In genomic region chr1:235024045-235024439, GRCh38 we compare ENCODE assay signal across 20 cellular contexts.
DNase-seq lines count a peak whose midpoint lies in the region; ATAC-seq and TF ChIP-seq lines count a peak whose summit lies in the region.
"Had no signal": no experiment of that assay in that cellular context is flagged by ENCODE, and none has a peak within 500 bp of the region (broad histone marks: within the 10 kb centered on the region; RNA-seq: fewer than 3 reads in every experiment).

No MANE protein-coding gene starts in this region.

- WGBS in liver = 41% methylated on average over 5 of the region's 5 CpGs
- 94% methylated on average over 5 of the region's 5 CpGs for WGBS in smooth muscle cell (ENCODE audit: low lambda C conversion rate)

- peak in 1 of 2 donors; percentile 41 for TF ChIP-seq RAD21 in liver (IDR thresholded peaks at IDR 0.05)

- in situ Hi-C loops in Panc1 (cut with HindIII; ENCODE audit: low pct_unique_long_range_greater_than_20kb, low sequenced_read_pairs) (no loop called here), brain microvascular endothelial cell (cut with HindIII; ENCODE audit: low pct_ligation_motif_present, low sequenced_read_pairs) (no loop called here)

- POLR2A ChIA-PET in Panc1 (lab: Charles Lee) = interaction anchor here (0.6 kb wide), 1 partner anchor 961 kb away, joined by 6 read pairs; no protein-coding TSS in a partner anchor
- POLR2A ChIA-PET in CD8-positive, alpha-beta memory T cell (lab: Charles Lee) = interaction anchor here (0.5 kb wide), 1 partner anchor 8 kb away, joined by 9 read pairs; no protein-coding TSS in a partner anchor

- DNase-seq in Panc1 (ENCODE audit: low read depth, low spot score) (no peak), brain microvascular endothelial cell (peak; percentile 46), smooth muscle cell (lab: John Stamatoyannopoulos, UW; ENCODE audit: unreplicated experiment) (no peak), omental fat pad (ENCODE audit: low spot score) (no peak)
- DNase-seq in CD8-positive, alpha-beta memory T cell = no peak
- DNase-seq in stimulated activated naive CD8-positive, alpha-beta T cell treated with anti-CD3 and anti-CD28 coated beads, Interleukin-15, Interleukin-2, amounts not matched to agents 100 U/mL and 50 U/mL, for 24 hours = no peak
- DNase-seq: BE2C; CD8-positive, alpha-beta T cell; DMS53; EL; NCI-H1417; NCI-H187; NCI-H2107; NCI-H524; NCI-H82; RPMI8226; SIG-M5 had no signal

- no peaks in the 10 kb centered on the region for H3K79me2 ChIP-seq in smooth muscle cell (ENCODE audit: low read depth)

- peaks cover 0 to 1% of the 10 kb centered on the region in 2 donors for H3K27me3 Mint-ChIP-seq in CD8-positive, alpha-beta memory T cell

- intact Hi-C loops in Panc1 (cut with micrococcal nuclease; ENCODE audit: unreplicated experiment) = no loop called here

- no peak for TF ChIP-seq CTCF in Panc1 (IDR thresholded peaks at IDR 0.05)
- TF ChIP-seq CTCF in brain microvascular endothelial cell (IDR thresholded peaks at IDR 0.05; ENCODE audit: low read depth, low read length, missing control alignments) = no peak
- no peak for TF ChIP-seq CTCF in liver (IDR thresholded peaks at IDR 0.05; ENCODE audit: low read depth, low read length, missing input control)
- TF ChIP-seq CTCF in smooth muscle cell (IDR thresholded peaks at IDR 0.05; ENCODE audit: borderline replicate concordance, insufficient read depth, poor library complexity, severe bottlenecking) = no peak
- TF ChIP-seq CTCF in omental fat pad (IDR thresholded peaks at IDR 0.05) = no peak

- H3K4me1 Mint-ChIP-seq in CD8-positive, alpha-beta memory T cell = peaks cover 2 to 6% (median 3%) of the 10 kb centered on the region in 3 donors

- H2AFZ ChIP-seq in smooth muscle cell (ENCODE audit: low read depth) = no peak overlapping the region

- H3K36me3 ChIP-seq in Panc1 (ENCODE audit: control insufficient read depth, insufficient read depth, low read length) (no peaks in the 10 kb centered on the region), brain microvascular endothelial cell (replicated peaks) (no peaks in the 10 kb centered on the region), liver (ENCODE audit: control insufficient read depth in 4 of 4, insufficient read depth in 3 of 4, low read depth in 1 of 4, low read length in 3 of 4) (no peaks in the 10 kb centered on the region), smooth muscle cell (ENCODE audit: low read depth) (no peaks in the 10 kb centered on the region)
- no peaks in the 10 kb centered on the region for H3K36me3 ChIP-seq in CD8-positive, alpha-beta memory T cell (ENCODE audit: insufficient read depth, low read length)
- H3K36me3 ChIP-seq: BE2C had no signal

- H3K36me3 Mint-ChIP-seq in CD8-positive, alpha-beta memory T cell = peaks cover 0 to 2% (median 0%) of the 10 kb centered on the region in 3 donors
- H3K36me3 Mint-ChIP-seq: CD8-positive, alpha-beta T cell had no signal

- H3K4me3 ChIP-seq in Panc1 (ENCODE audit: low read depth in 2 of 2, low read length in 2 of 2) (no peak overlapping the region), brain microvascular endothelial cell (ENCODE audit: low read depth, low read length) (no peak overlapping the region), liver (ENCODE audit: low read depth in 1 of 3, low read length in 3 of 3) (no peak overlapping the region), smooth muscle cell (no peak overlapping the region)
- no peak overlapping the region for H3K4me3 ChIP-seq in CD8-positive, alpha-beta memory T cell (ENCODE audit: low read length)

- no peaks in the 10 kb centered on the region for H3K9me3 ChIP-seq in Panc1 (ENCODE audit: control insufficient read depth, insufficient read depth, low read depth, low read length)
- no peaks in the 10 kb centered on the region for H3K9me3 ChIP-seq in liver (ENCODE audit: control insufficient read depth in 4 of 4, low read length in 3 of 4)
- H3K9me3 ChIP-seq in smooth muscle cell (replicated peaks; ENCODE audit: low read depth) = no peaks in the 10 kb centered on the region
- no peaks in the 10 kb centered on the region for H3K9me3 ChIP-seq in CD8-positive, alpha-beta memory T cell (ENCODE audit: low read length)
- H3K9me3 ChIP-seq: BE2C had no signal

- H3K4me2 ChIP-seq in smooth muscle cell = no peak overlapping the region
- H3K4me2 ChIP-seq: KMS-11 had no signal

- no peaks in the 10 kb centered on the region for H3K9me3 Mint-ChIP-seq in CD8-positive, alpha-beta memory T cell

- H3K4me3 Mint-ChIP-seq in CD8-positive, alpha-beta memory T cell = no peak overlapping the region
- H3K4me3 Mint-ChIP-seq: CD8-positive, alpha-beta T cell had no signal

- no peaks in the 10 kb centered on the region for H3K27me3 ChIP-seq in Panc1 (ENCODE audit: control insufficient read depth, insufficient read depth, low read length)
- no peaks in the 10 kb centered on the region for H3K27me3 ChIP-seq in brain microvascular endothelial cell (replicated peaks)
- H3K27me3 ChIP-seq in liver (ENCODE audit: control insufficient read depth in 4 of 4, insufficient read depth in 4 of 4, low read length in 3 of 4) = no peaks in the 10 kb centered on the region
- no peaks in the 10 kb centered on the region for H3K27me3 ChIP-seq in smooth muscle cell (ENCODE audit: low read depth)
- H3K27me3 ChIP-seq in CD8-positive, alpha-beta memory T cell (ENCODE audit: insufficient read depth, low read length, poor library complexity, severe bottlenecking) = no peaks in the 10 kb centered on the region
- H3K27me3 ChIP-seq: BE2C had no signal

- peaks cover 22% of the 10 kb centered on the region for H3K4me1 ChIP-seq in Panc1 (ENCODE audit: control insufficient read depth, insufficient read depth, low read length)
- H3K4me1 ChIP-seq in liver (ENCODE audit: control insufficient read depth in 4 of 4, insufficient read depth in 4 of 4, low read length in 3 of 4) = peaks cover 0 to 5% (median 2%) of the 10 kb centered on the region in 4 donors
- peaks cover 15% of the 10 kb centered on the region for H3K4me1 ChIP-seq in smooth muscle cell (ENCODE audit: low read depth)
- H3K4me1 ChIP-seq in CD8-positive, alpha-beta memory T cell (ENCODE audit: insufficient read depth, low read length) = no peaks in the 10 kb centered on the region
- H3K4me1 ChIP-seq: BE2C had no signal

- H3K27ac Mint-ChIP-seq in CD8-positive, alpha-beta memory T cell = no peak overlapping the region
- H3K27ac Mint-ChIP-seq: CD8-positive, alpha-beta T cell had no signal

- peaks cover 28% of the 10 kb centered on the region for H3F3A ChIP-seq in smooth muscle cell (ENCODE audit: low read depth)

- H4K20me1 ChIP-seq in smooth muscle cell (ENCODE audit: low read depth) = no peaks in the 10 kb centered on the region

- ATAC-seq in Panc1 (no peak), omental fat pad (ENCODE audit: low FRiP score) (no peak), HG03139 (IDR thresholded peaks at IDR 0.05; ENCODE audit: unreplicated experiment) (no peak)
- no peak for ATAC-seq in stimulated activated naive CD8-positive, alpha-beta T cell treated with anti-CD3 and anti-CD28 coated beads, Interleukin-15, Interleukin-2, amounts not matched to agents 100 U/mL and 50 U/mL, for 24 hours
- ATAC-seq: CD8-positive, alpha-beta T cell had no signal

- no TSS peak for BruUV-seq in Panc1 (replicated peaks; lab: Mats Ljungman, UMichigan)

- peak overlapping the region; percentile 25; the same call in 1 of the 2 replicates for H3K27ac ChIP-seq in Panc1 (ENCODE audit: low read length)
- H3K27ac ChIP-seq in brain microvascular endothelial cell = no peak overlapping the region
- no peak overlapping the region for H3K27ac ChIP-seq in liver (ENCODE audit: low read depth in 1 of 2, low read length in 2 of 2)
- peak overlapping the region; percentile 6 for H3K27ac ChIP-seq in smooth muscle cell (ENCODE audit: low read depth)
- no peak overlapping the region for H3K27ac ChIP-seq in CD8-positive, alpha-beta memory T cell (ENCODE audit: low read depth, low read length)
- H3K27ac ChIP-seq: KMS-11 had no signal

- H3K9ac ChIP-seq in liver (ENCODE audit: low read depth in 1 of 2, low read length in 2 of 2) (no peak overlapping the region), smooth muscle cell (ENCODE audit: low read depth) (no peak overlapping the region)
- H3K9ac ChIP-seq: KMS-11 had no signal

- CTCF ChIA-PET in Panc1 (lab: Charles Lee) = no interaction called here
- CTCF ChIA-PET in CD8-positive, alpha-beta memory T cell (lab: Charles Lee) = interaction anchor here (2.0 kb wide), 1 partner anchor 46 kb away, joined by 6 read pairs; no protein-coding TSS in a partner anchor

TF ChIP-seq in liver, 16 proteins besides CTCF, POLR2A, EP300 and RAD21:
- TF ChIP-seq SP1 (IDR thresholded peaks at IDR 0.05) = peak; percentile 60
- TF ChIP-seq ZBTB33 (IDR thresholded peaks at IDR 0.05) = no peak
- peak; percentile 72 to 77 for TF ChIP-seq HNF4A (conservative IDR thresholded peaks at IDR 0.05)
- peak; percentile 59 to 74 for TF ChIP-seq RXRA (IDR thresholded peaks at IDR 0.05)
- peak in 1 of 2 donors; percentile 14 for TF ChIP-seq JUND (IDR thresholded peaks at IDR 0.05)

Comparison
In these comparisons a context has a peak if more than half of its experiments do, and no peak if none do; other contexts are left out.
1. H3K27ac ChIP-seq: peak in Panc1 (single experiment) and smooth muscle cell (single experiment); none in brain microvascular endothelial cell (single experiment), liver (0 of 2) and CD8-positive, alpha-beta memory T cell (single experiment).